1 cellular context compared by ENCODE assay signal in genomic region chr9:112945620-112946208, GRCh38.
TF ChIP-seq lines count a peak whose summit lies in the region.

No MANE protein-coding gene starts in this region.

TF ChIP-seq in K562, 482 proteins besides CTCF, POLR2A, EP300 and RAD21 (continued from another document):
- TF ChIP-seq ZNF699 (CRISPR knock-in tag; IDR thresholded peaks at IDR 0.05; ENCODE audit: insufficient replicate concordance) (no peak), NCOA6 (IDR thresholded peaks at IDR 0.05) (no peak), ZC3H4 (CRISPR knock-in tag; IDR thresholded peaks at IDR 0.05; ENCODE audit: borderline replicate concordance) (no peak), SAFB2 (IDR thresholded peaks at IDR 0.05; ENCODE audit: borderline replicate concordance, low read depth, low read length, severe bottlenecking) (no peak), THRB (CRISPR knock-in tag; conservative IDR thresholded peaks at IDR 0.05) (no peak), THAP12 (CRISPR knock-in tag; IDR thresholded peaks at IDR 0.05) (no peak), CREB3L1 (IDR thresholded peaks at IDR 0.05; ENCODE audit: borderline replicate concordance, low read depth) (no peak), KAT2B (IDR thresholded peaks at IDR 0.05; ENCODE audit: low read depth, low read length) (no peak), TAF7 (tag; IDR thresholded peaks at IDR 0.05) (no peak), RBM14 (IDR thresholded peaks at IDR 0.05; ENCODE audit: borderline replicate concordance, insufficient read depth, low read depth, low read length) (no peak), MAZ (CRISPR knock-in tag; conservative IDR thresholded peaks at IDR 0.05 in 1 of 2, IDR thresholded peaks at IDR 0.05 in 1 of 2) (no peak), TAL1 (IDR thresholded peaks at IDR 0.05) (no peak), ZNF696 (CRISPR knock-in tag; conservative IDR thresholded peaks at IDR 0.05) (no peak), BRF2 (IDR thresholded peaks at IDR 0.05; ENCODE audit: borderline replicate concordance, insufficient read depth, insufficient read length) (no peak), ZNF586 (CRISPR knock-in tag; conservative IDR thresholded peaks at IDR 0.05) (no peak), PBX2 (CRISPR knock-in tag; IDR thresholded peaks at IDR 0.05; ENCODE audit: low read depth) (no peak), PBX2 (tag; conservative IDR thresholded peaks at IDR 0.05; ENCODE audit: low read depth) (no peak)
